Comparison of ENCODE assay signal across 11 cellular contexts in the genomic region with DNA sequence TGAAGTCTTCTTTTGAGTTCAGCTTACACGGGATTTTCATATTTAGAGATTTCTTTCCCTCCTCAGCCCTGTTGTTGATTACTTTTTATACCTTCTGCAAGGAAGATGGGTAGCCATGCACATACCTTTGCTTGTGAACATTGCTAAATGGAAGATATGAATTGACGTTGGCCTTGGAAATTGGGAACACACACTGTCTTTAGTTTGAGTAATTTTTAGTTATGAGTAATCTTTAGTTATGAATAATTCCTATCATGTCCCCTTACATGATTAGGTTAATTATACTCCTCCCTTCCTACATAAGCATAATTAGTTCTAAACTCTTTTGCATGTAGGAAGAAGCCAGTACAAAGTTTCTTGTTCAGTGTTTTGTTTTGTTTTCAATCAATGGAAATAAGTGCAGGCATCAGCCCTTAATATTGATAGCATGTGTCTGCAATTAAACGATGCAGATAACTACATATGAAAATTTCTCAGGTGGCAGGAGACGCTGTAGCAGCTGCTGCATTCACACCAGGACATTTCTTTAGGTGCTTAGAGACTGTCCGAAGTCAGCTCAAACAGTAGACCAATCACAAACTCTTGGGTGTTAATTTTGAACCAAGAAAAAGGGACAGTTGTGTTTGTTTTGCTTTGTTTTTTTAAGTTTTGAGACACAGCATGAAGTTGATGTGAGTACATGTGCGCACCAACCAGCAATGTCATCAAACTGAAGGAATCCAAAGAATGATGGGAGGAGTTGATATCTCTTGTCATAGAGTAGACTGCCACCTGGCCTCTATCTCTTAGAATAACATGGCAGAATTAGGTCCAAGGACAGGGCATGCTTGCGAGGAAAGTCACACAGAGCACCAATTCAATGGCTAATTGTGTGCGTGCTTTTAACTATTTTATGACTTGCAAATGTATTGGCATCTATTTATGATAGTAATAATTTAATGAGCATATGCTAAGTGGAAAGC. TPM values are rescaled to one million over a fixed set of nuclear protein-coding genes. Genes with fewer than 3 reads are reported as not detected.
A peak's percentile ranks its signal among the peaks of the same experiment; 100 is the strongest.
DNase-seq lines count a peak whose midpoint lies in the region; ATAC-seq and TF ChIP-seq lines count a peak whose summit lies in the region.
"Had no signal": no experiment of that assay in that cellular context is flagged by ENCODE, and none has a peak within 500 bp of the region (broad histone marks: within the 10 kb centered on the region; RNA-seq: fewer than 3 reads in every experiment).

No MANE protein-coding gene starts in this region.

- DNase-seq in D341Med (ENCODE audit: low spot score): peak; percentile 38
- DNase-seq in HFFc6: peak; percentile 76
- DNase-seq in central memory CD4-positive, alpha-beta T cell: peak; percentile 26
- peak; percentile 48 to 54 for DNase-seq in lung microvascular endothelial cell (ENCODE audit: low read depth in 2 of 2)
- DNase-seq in cortex of kidney (lab: John Stamatoyannopoulos, UW): no peak
- no peak for DNase-seq in caudate nucleus (lab: John Stamatoyannopoulos, UW)
- DNase-seq: NCI-H526, right cardiac atrium had no signal

- peaks cover 11% of the 10 kb centered on the region for H3K4me1 Mint-ChIP-seq in HFFc6 (ENCODE audit: low read depth)

- ATAC-seq in GM18511 (IDR thresholded peaks at IDR 0.05; ENCODE audit: unreplicated experiment) (no peak), HG03025 (IDR thresholded peaks at IDR 0.05; ENCODE audit: low FRiP score, unreplicated experiment) (no peak)

- TF ChIP-seq CTCF in HFFc6 (IDR thresholded peaks at IDR 0.05): peak; percentile 63

- H3K9me3 Mint-ChIP-seq in HFFc6: no peaks in the 10 kb centered on the region
- H3K9me3 Mint-ChIP-seq: central memory CD8-positive, alpha-beta T cell had no signal

- H3K27ac ChIP-seq in caudate nucleus (ENCODE audit: low read depth, low read length): no peak overlapping the region

- no peak overlapping the region for H3K4me3 Mint-ChIP-seq in HFFc6
- H3K4me3 Mint-ChIP-seq: central memory CD8-positive, alpha-beta T cell had no signal

- H3K27ac Mint-ChIP-seq in HFFc6: no peak overlapping the region; the same call in 1 of the 2 replicates

- peaks cover 4% of the 10 kb centered on the region; the same call in 1 of the 2 replicates for H3K36me3 Mint-ChIP-seq in HFFc6 (ENCODE audit: low read depth)

- H3K27me3 Mint-ChIP-seq in HFFc6 (ENCODE audit: insufficient read depth): no peaks in the 10 kb centered on the region
- H3K27me3 Mint-ChIP-seq: central memory CD8-positive, alpha-beta T cell had no signal

RNA-seq across cellular contexts. Expression of a gene that starts 51.4 kb away (rescaled TPM):
- 100 to 1,000 TPM in 3 of 6 experiments, 10 to 100 TPM in 3; 73.2 to 113 (median 96.6) TPM for total RNA-seq in HFFc6 (2021; fragmentation: NEBNext Ultra II Directional; extraction: Animal tissue kit (Norgen Biotek cat#: 25700))
- 47.5 and 84.9 TPM in 2 replicates for total RNA-seq in lung microvascular endothelial cell

Comparison
In these comparisons a context has a peak if more than half of its experiments do, and no peak if none do; other contexts are left out.
1. DNase-seq: peak in D341Med (single experiment), HFFc6 (single experiment), central memory CD4-positive, alpha-beta T cell (single experiment) and lung microvascular endothelial cell (2 of 2); none in cortex of kidney (single experiment) and caudate nucleus (0 of 61).